Comparison of ENCODE assay signal across 17 cellular contexts in the genomic region with DNA sequence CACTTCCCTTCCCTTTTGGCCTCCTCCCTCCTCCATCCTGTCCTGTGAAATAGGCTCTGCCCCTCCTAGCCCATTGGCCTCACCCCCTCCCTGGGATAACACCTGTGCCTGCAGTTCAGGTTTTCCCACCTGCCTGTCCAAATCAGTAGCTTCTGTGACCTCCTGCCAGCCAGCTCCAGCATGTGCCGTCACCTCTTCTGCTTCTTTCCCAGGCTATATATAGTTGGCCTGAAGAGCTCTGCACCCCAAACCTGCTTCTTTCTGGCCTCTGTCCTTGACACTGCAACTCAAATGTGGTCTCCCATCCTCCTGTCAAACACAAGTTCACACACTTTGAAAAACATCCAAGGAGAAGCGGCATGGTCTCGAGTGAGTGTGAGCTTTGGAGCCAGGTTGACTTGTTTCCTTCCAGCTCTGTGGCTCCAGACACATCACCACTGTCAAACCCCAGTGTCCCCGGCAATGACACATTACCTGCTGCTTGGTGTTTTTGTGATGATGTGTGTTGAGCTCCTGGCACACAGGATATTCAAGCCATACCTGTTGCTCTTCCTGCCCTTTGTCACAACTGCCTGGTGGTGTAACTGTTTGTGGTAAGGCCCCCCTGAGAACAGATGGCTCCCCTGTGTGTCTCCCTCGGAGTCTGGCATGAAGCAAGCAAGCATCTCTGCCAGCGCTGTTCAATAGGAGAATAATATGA.
"Had no signal": no experiment of that assay in that cellular context is flagged by ENCODE, and none has a peak within 500 bp of the region (broad histone marks: within the 10 kb centered on the region; RNA-seq: fewer than 3 reads in every experiment).

No MANE protein-coding gene starts in this region.

- H3K9me3 ChIP-seq: testis had no signal

- H3K27me3 Mint-ChIP-seq: activated CD4-positive, alpha-beta T cell treated with anti-CD3 and anti-CD28 coated beads for 36 hours; activated CD8-positive, alpha-beta T cell treated with anti-CD3 and anti-CD28 coated beads for 36 hours; central memory CD8-positive, alpha-beta T cell; memory B cell; natural killer cell treated with Interleukin-12 subunit alpha and Interleukin-12 subunit beta and Interleukin-15 and Interleukin-18, amount 100 ng/mL, for 72 hours; stimulated activated naive CD8-positive, alpha-beta T cell treated with anti-CD3 and anti-CD28 coated beads, Interleukin-15, amount 100 ng/mL, for 72 hours had no signal

- H3K27ac Mint-ChIP-seq: activated CD4-positive, alpha-beta T cell treated with anti-CD3 and anti-CD28 coated beads for 36 hours; activated CD8-positive, alpha-beta T cell treated with anti-CD3 and anti-CD28 coated beads for 36 hours; activated naive CD4-positive, alpha-beta T cell treated with anti-CD3 and anti-CD28 coated beads for 36 hours; memory B cell; natural killer cell treated with Interleukin-12 subunit alpha and Interleukin-12 subunit beta and Interleukin-15 and Interleukin-18, amount 100 ng/mL, for 72 hours had no signal

- H3K4me1 Mint-ChIP-seq: activated CD4-positive, alpha-beta T cell treated with anti-CD3 and anti-CD28 coated beads for 36 hours; central memory CD8-positive, alpha-beta T cell; memory B cell; stimulated activated naive CD8-positive, alpha-beta T cell treated with anti-CD3 and anti-CD28 coated beads, Interleukin-15, amount 100 ng/mL, for 72 hours had no signal

- H3K4me3 ChIP-seq: testis had no signal

- ATAC-seq: activated CD4-positive, alpha-beta T cell treated with anti-CD3 and anti-CD28 coated beads for 36 hours; activated CD8-positive, alpha-beta T cell treated with anti-CD3 and anti-CD28 coated beads for 36 hours; left lobe of liver; stimulated activated naive CD8-positive, alpha-beta T cell treated with anti-CD3 and anti-CD28 coated beads, Interleukin-15, amount 100 ng/mL, for 72 hours had no signal

- H3K27me3 ChIP-seq: testis had no signal

- FAIRE-seq: urothelium cell line had no signal

- H3K4me1 ChIP-seq: testis had no signal

- H3K4me3 Mint-ChIP-seq: activated CD4-positive, alpha-beta T cell treated with anti-CD3 and anti-CD28 coated beads for 36 hours; activated CD8-positive, alpha-beta T cell treated with anti-CD3 and anti-CD28 coated beads for 36 hours; activated naive CD4-positive, alpha-beta T cell treated with anti-CD3 and anti-CD28 coated beads for 36 hours; central memory CD8-positive, alpha-beta T cell; memory B cell; natural killer cell treated with Interleukin-12 subunit alpha and Interleukin-12 subunit beta and Interleukin-15 and Interleukin-18, amount 100 ng/mL, for 72 hours; stimulated activated naive CD8-positive, alpha-beta T cell treated with anti-CD3 and anti-CD28 coated beads, Interleukin-15, amount 100 ng/mL, for 72 hours had no signal

- H3K36me3 Mint-ChIP-seq: memory B cell; natural killer cell treated with Interleukin-12 subunit alpha and Interleukin-12 subunit beta and Interleukin-15 and Interleukin-18, amount 100 ng/mL, for 72 hours had no signal

- H3K27ac ChIP-seq: epithelial cell of prostate, testis had no signal

- H3K9me3 Mint-ChIP-seq: activated CD8-positive, alpha-beta T cell treated with anti-CD3 and anti-CD28 coated beads for 36 hours; activated naive CD4-positive, alpha-beta T cell treated with anti-CD3 and anti-CD28 coated beads for 36 hours; central memory CD8-positive, alpha-beta T cell; memory B cell; natural killer cell treated with Interleukin-12 subunit alpha and Interleukin-12 subunit beta and Interleukin-15 and Interleukin-18, amount 100 ng/mL, for 72 hours; stimulated activated naive CD8-positive, alpha-beta T cell treated with anti-CD3 and anti-CD28 coated beads, Interleukin-15, amount 100 ng/mL, for 72 hours had no signal

- DNase-seq: activated CD4-positive, alpha-beta T cell treated with anti-CD3 and anti-CD28 coated beads for 36 hours; activated CD8-positive, alpha-beta memory T cell treated with anti-CD3 and anti-CD28 coated beads, Interleukin-2, amount 50 U/mL, for 48 hours; activated CD8-positive, alpha-beta T cell treated with anti-CD3 and anti-CD28 coated beads for 36 hours; activated naive CD4-positive, alpha-beta T cell treated with anti-CD3 and anti-CD28 coated beads for 36 hours; cortex of kidney; effector CD8-positive, alpha-beta T cell; occipital lobe; stimulated activated CD4-positive, alpha-beta T cell treated with anti-CD3 and anti-CD28 coated beads, Interleukin-4, amount 100 ng/mL, for 24 hours; stimulated activated naive CD8-positive, alpha-beta T cell treated with anti-CD3 and anti-CD28 coated beads, Interleukin-15, amount 100 ng/mL, for 72 hours; T-helper 1 cell; testis had no signal
